Comparison of ENCODE assay signal across 11 cellular contexts in the genomic region with DNA sequence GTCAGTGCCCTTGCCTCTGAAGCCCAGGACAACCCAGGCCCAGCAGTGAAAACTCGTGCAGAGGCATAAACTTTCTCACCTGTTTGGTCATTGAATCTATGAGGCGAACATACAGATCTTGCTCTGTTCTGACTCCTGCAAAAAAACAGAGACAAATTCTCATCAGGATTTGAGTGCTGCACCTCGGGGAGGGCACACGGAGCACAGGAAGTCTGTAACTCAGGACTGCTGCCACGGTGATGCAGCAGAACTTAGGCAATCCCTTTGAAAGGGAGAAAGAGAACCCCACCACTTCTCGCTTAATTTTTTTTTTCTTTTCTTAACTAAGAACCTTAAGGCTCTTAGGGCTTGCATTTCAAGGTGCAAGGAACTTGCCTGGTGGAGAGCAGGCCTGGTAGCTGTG. TPM values are rescaled to one million over a fixed set of nuclear protein-coding genes. Genes with fewer than 3 reads are reported as not detected.
DNase-seq lines count a peak whose midpoint lies in the region; ATAC-seq and TF ChIP-seq lines count a peak whose summit lies in the region.
"Had no signal": no experiment of that assay in that cellular context is flagged by ENCODE, and none has a peak within 500 bp of the region (broad histone marks: within the 10 kb centered on the region; RNA-seq: fewer than 3 reads in every experiment).

No MANE protein-coding gene starts in this region.

- TF ChIP-seq CTCF in brain (conservative IDR thresholded peaks at IDR 0.05), result no peak
- TF ChIP-seq CTCF in nephron (IDR thresholded peaks at IDR 0.05; ENCODE audit: unreplicated experiment in 3 of 3), result no peak

- H3K4me1 Mint-ChIP-seq in brain (peaks cover 54% of the 10 kb centered on the region), nephron (peaks cover 48% of the 10 kb centered on the region)

- H3K9me3 Mint-ChIP-seq in brain (peaks cover 0 to 5% (median 0%) of the 10 kb centered on the region in 5 experiments), nephron (peaks cover 4% of the 10 kb centered on the region)
- H3K9me3 Mint-ChIP-seq: dendritic cell treated with granulocyte-macrophage colony-stimulating factor and Interleukin-4, amounts not matched to agents 40 ng/mL and 50 ng/mL, for 4 days had no signal

- DNase-seq in ACHN (peak; percentile 52), ELF-1 (ENCODE audit: low read depth, low spot score) (peak; percentile 59), Kasumi-1 (lab: John Stamatoyannopoulos, UW) (no peak)
- no peak for DNase-seq in activated CD4-positive, alpha-beta T cell treated with anti-CD3 and anti-CD28 coated beads for 48 hours
- no peak for DNase-seq in activated CD4-positive, alpha-beta T cell treated with anti-CD3 and anti-CD28 coated beads for 4 hours
- DNase-seq: pancreas, SK-N-SH had no signal

- ATAC-seq in HG03565 (IDR thresholded peaks at IDR 0.05; ENCODE audit: unreplicated experiment), result no peak
- ATAC-seq: pancreas had no signal

- H3K27ac Mint-ChIP-seq in brain, result peak overlapping the region in 3 of 5 experiments; percentile 71 to 96 (median 76)
- peak overlapping the region; percentile 50 to 81 (median 57) for H3K27ac Mint-ChIP-seq in nephron
- H3K27ac Mint-ChIP-seq: dendritic cell treated with granulocyte-macrophage colony-stimulating factor and Interleukin-4, amounts not matched to agents 40 ng/mL and 50 ng/mL, for 4 days had no signal

- H3K36me3 Mint-ChIP-seq in brain (peaks cover 37% of the 10 kb centered on the region), nephron (ENCODE audit: low read depth) (peaks cover 28% of the 10 kb centered on the region)

- in situ Hi-C loops in ACHN (cut with HindIII; ENCODE audit: low pct_ligation_motif_present, low pct_unique_long_range_greater_than_20kb, low sequenced_read_pairs), result no loop called here

- H3K4me3 Mint-ChIP-seq in brain, result peak overlapping the region; percentile 67 to 93 (median 82)
- H3K4me3 Mint-ChIP-seq in nephron, result peak overlapping the region; percentile 86 to 89 (median 88)

- H3K27me3 Mint-ChIP-seq in brain (peaks cover 90% of the 10 kb centered on the region), nephron (ENCODE audit: low read depth) (peaks cover 76% of the 10 kb centered on the region)

RNA-seq across cellular contexts. Expression of gene EBF3, which starts 2.0 kb away (rescaled TPM):
- 22.3 TPM for polyA plus RNA-seq in brain (ENCODE audit: insufficient read depth, low read depth, low replicate concordance)
- polyA plus RNA-seq: SK-N-SH had no signal

Comparison
In these comparisons a context has a peak if more than half of its experiments do, and no peak if none do; other contexts are left out.
1. DNase-seq: peak in ACHN (single experiment) and ELF-1 (single experiment); none in activated CD4-positive, alpha-beta T cell treated with anti-CD3 and anti-CD28 coated beads for 48 hours (single experiment), activated CD4-positive, alpha-beta T cell treated with anti-CD3 and anti-CD28 coated beads for 4 hours (0 of 2) and Kasumi-1 (0 of 2).